In the genomic region with DNA sequence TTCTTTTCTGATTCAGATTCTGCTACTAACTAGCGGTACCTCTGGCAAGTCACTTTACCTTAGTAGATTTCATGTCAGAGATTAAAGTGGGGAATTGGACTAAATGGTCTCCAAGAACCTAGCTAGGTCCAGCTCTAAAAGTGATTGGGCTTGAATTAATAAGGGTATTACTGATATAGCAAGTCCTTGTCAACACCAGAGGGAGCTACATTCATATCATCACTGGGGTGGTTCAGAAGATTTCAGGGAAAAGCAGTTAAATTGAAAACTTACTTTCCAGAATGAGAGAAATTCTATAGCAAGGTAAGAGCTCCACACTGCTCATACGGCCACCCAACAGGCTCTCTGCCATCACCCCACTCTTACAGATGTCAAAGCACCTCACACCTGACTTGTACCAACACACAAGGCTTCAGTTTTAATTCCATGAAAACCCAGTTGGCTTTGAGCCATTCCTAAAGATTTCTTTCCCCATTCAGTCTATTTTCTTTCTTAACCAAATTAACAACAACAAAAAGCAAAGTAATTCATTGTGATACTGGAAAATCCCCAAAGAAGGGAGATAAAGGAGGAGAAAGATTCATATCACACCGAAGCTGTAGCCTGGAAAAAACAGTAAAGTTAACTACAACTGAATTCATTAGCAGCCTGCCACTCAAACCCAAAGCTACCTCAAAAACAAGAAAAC, we compare ENCODE assay signal across 7 cellular contexts. TPM values are rescaled to one million over a fixed set of nuclear protein-coding genes. Genes with fewer than 3 reads are reported as not detected.
DNase-seq lines count a peak whose midpoint lies in the region; ATAC-seq and TF ChIP-seq lines count a peak whose summit lies in the region.

No MANE protein-coding gene starts in this region.

- intact Hi-C loops in breast epithelium (cut with DNase I; ENCODE audit: low total_unique reads), result no loop called here

- peaks cover 3% of the 10 kb centered on the region for H3K36me3 ChIP-seq in breast epithelium

- H3K9me3 ChIP-seq in breast epithelium, result no peaks in the 10 kb centered on the region

- H3K4me1 ChIP-seq in breast epithelium, result no peaks in the 10 kb centered on the region

- no peak for ATAC-seq in HG02938 (IDR thresholded peaks at IDR 0.05; ENCODE audit: unreplicated experiment)

- H3K27ac ChIP-seq in breast epithelium, result no peak overlapping the region

- peak in 2 of 3 donors; percentile 22 to 23 for TF ChIP-seq CTCF in breast epithelium (IDR thresholded peaks at IDR 0.05)

- no peak for TF ChIP-seq POLR2A in breast epithelium (IDR thresholded peaks at IDR 0.05)

- no peak overlapping the region for H3K4me3 ChIP-seq in breast epithelium

- in situ Hi-C loops in KBM-7 (cut with MboI; ENCODE audit: low pct_unique_long_range_greater_than_20kb, low sequenced_read_pairs), result loop anchor here (25.0 kb wide), 1 partner anchor 211 kb away; no protein-coding TSS in a partner anchor

- H3K27me3 ChIP-seq in breast epithelium, result no peaks in the 10 kb centered on the region

- DNase-seq in ELF-1 (ENCODE audit: low read depth, low spot score) (peak; percentile 4), KBM-7 (peak; percentile 40), breast epithelium (ENCODE audit: low spot score in 2 of 2) (no peak), medulla oblongata (ENCODE audit: extremely low spot score) (peak; percentile 66), SHP77 (lab: John Stamatoyannopoulos, UW) (no peak)
- no peak for DNase-seq in effector CD4-positive, alpha-beta T cell

RNA-seq across cellular contexts. Expression of gene SPOCK2, which starts 38.0 kb away (rescaled TPM):
- total RNA-seq in breast epithelium, result 1 to 10 TPM; 3.9 to 4.5 (median 4.1) TPM

Comparison
In these comparisons a context has a peak if more than half of its experiments do, and no peak if none do; other contexts are left out.
1. DNase-seq: peak in ELF-1 (single experiment), KBM-7 (single experiment) and medulla oblongata (single experiment); none in breast epithelium (0 of 2), SHP77 (0 of 2) and effector CD4-positive, alpha-beta T cell (single experiment).